In the genomic region with DNA sequence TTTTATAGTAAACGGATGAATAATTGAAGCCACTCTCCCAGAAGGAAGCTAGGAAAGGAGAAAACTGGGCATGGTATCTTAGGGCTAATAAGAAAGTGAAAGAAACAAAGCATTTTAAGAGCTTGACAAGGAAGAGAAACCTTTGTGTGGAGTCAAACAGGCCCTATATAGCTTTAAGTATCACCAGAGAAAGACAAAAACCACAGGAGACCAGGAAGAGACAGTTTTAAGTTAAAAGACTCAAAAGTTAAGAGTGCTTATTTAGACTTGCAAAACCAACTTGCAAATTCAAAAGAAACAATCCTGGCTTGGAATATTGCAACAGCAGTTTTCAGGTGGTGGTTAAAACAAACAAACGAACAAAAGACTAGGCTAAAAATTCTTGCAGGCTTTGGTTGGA, we compare ENCODE assay signal across 12 cellular contexts. TPM values are rescaled to one million over a fixed set of nuclear protein-coding genes. Genes with fewer than 3 reads are reported as not detected.
DNase-seq lines count a peak whose midpoint lies in the region; ATAC-seq and TF ChIP-seq lines count a peak whose summit lies in the region.
"Had no signal": no experiment of that assay in that cellular context is flagged by ENCODE, and none has a peak within 500 bp of the region (broad histone marks: within the 10 kb centered on the region; RNA-seq: fewer than 3 reads in every experiment).

No MANE protein-coding gene starts in this region.

- CTCF ChIA-PET in SK-N-SH (lab: Yijun Ruan, JAX), result interaction anchor here (0.6 to 3.1 kb wide), 16 partner anchors 9 to 343 kb away, joined by 3 to 40 read pairs (median 6); a partner anchor contains a TSS

- no peak overlapping the region for H3K18ac ChIP-seq in trophoblast cell (ENCODE audit: low read length)

- H4K12ac ChIP-seq in trophoblast cell (ENCODE audit: low read depth, low read length), result no peak overlapping the region

- H3K4ac ChIP-seq in trophoblast cell (ENCODE audit: low read depth, low read length), result no peak overlapping the region

- H3K9me2 ChIP-seq in SK-N-SH, result no peaks in the 10 kb centered on the region

- H2BK5ac ChIP-seq in trophoblast cell (ENCODE audit: low read depth, low read length, poor library complexity), result no peak overlapping the region

- no peak overlapping the region for H4K8ac ChIP-seq in trophoblast cell (ENCODE audit: low read depth, low read length)

- H2BK12ac ChIP-seq in trophoblast cell (ENCODE audit: low read length), result no peak overlapping the region

- no peak overlapping the region for H3K14ac ChIP-seq in trophoblast cell (ENCODE audit: low read length)

- peaks cover 17% of the 10 kb centered on the region for H3K79me1 ChIP-seq in trophoblast cell (ENCODE audit: low read length)

- ATAC-seq in GM21447 (IDR thresholded peaks at IDR 0.05; ENCODE audit: unreplicated experiment), result peak; percentile 45

- peak overlapping the region; percentile 88 for H3K9ac ChIP-seq in HUES64 (ENCODE audit: low read depth, low read length)
- no peak overlapping the region for H3K9ac ChIP-seq in SK-N-SH
- no peak overlapping the region for H3K9ac ChIP-seq in trophoblast cell (ENCODE audit: low read length)

- TF ChIP-seq EP300 in SK-N-SH (IDR thresholded peaks at IDR 0.05; ENCODE audit: borderline replicate concordance in 1 of 2, low read depth in 1 of 2, low read length in 1 of 2), result no peak

- H3F3A ChIP-seq in SK-N-SH (replicated peaks; ENCODE audit: insufficient read depth), result peaks cover 20% of the 10 kb centered on the region

- H2AFZ ChIP-seq in SK-N-SH (ENCODE audit: low read depth), result no peak overlapping the region
- H2AFZ ChIP-seq in trophoblast cell (ENCODE audit: insufficient read depth, low read length, poor library complexity), result no peak overlapping the region

- H3K36me3 ChIP-seq in HUES64 (ENCODE audit: insufficient read depth, low read length), result no peaks in the 10 kb centered on the region
- H3K36me3 ChIP-seq in iPS DF 6.9 (ENCODE audit: control insufficient read depth, insufficient read depth, low read length), result no peaks in the 10 kb centered on the region
- peaks cover 0 to 3% of the 10 kb centered on the region in 2 experiments for H3K36me3 ChIP-seq in SK-N-SH (replicated peaks in 1 of 2; ENCODE audit: control insufficient read depth in 1 of 2, insufficient read depth in 2 of 2, low read length in 1 of 2)
- H3K36me3 ChIP-seq in trophoblast cell (ENCODE audit: control insufficient read depth in 1 of 2, insufficient read depth in 2 of 2, low read length in 2 of 2), result peaks cover 0 to 2% of the 10 kb centered on the region in 2 experiments
- H3K36me3 ChIP-seq: MG63 had no signal

- no peaks in the 10 kb centered on the region for H3K9me3 ChIP-seq in HUES64 (ENCODE audit: insufficient read depth, low read depth, low read length)
- H3K9me3 ChIP-seq in iPS DF 6.9 (ENCODE audit: control insufficient read depth, insufficient read depth, low read length), result no peaks in the 10 kb centered on the region
- H3K9me3 ChIP-seq in SK-N-SH, result no peaks in the 10 kb centered on the region
- no peaks in the 10 kb centered on the region for H3K9me3 ChIP-seq in trophoblast cell (ENCODE audit: insufficient read depth, low read depth, low read length)
- H3K9me3 ChIP-seq: MG63 had no signal

- no peak for TF ChIP-seq RAD21 in SK-N-SH (IDR thresholded peaks at IDR 0.05; ENCODE audit: low read length)

- no peaks in the 10 kb centered on the region for H4K20me1 ChIP-seq in SK-N-SH (ENCODE audit: insufficient read depth)

- H4K91ac ChIP-seq in trophoblast cell (ENCODE audit: low read depth, low read length), result no peak overlapping the region

- no peak overlapping the region for H2AK5ac ChIP-seq in trophoblast cell (ENCODE audit: low read length)

- no peak overlapping the region for H3K4me2 ChIP-seq in SK-N-SH
- H3K4me2 ChIP-seq in trophoblast cell (ENCODE audit: low read length), result no peak overlapping the region

- peak overlapping the region; percentile 76 for H3K4me3 ChIP-seq in HUES64 (ENCODE audit: low read length)
- no peak overlapping the region for H3K4me3 ChIP-seq in iPS DF 6.9 (ENCODE audit: low read length)
- H3K4me3 ChIP-seq in SK-N-SH (ENCODE audit: low read depth in 2 of 2, low read length in 1 of 2), result no peak overlapping the region
- H3K4me3 ChIP-seq in trophoblast cell (ENCODE audit: low read depth, low read length), result no peak overlapping the region
- H3K4me3 ChIP-seq: MG63 had no signal

- no peak overlapping the region for H2BK120ac ChIP-seq in trophoblast cell (ENCODE audit: insufficient read depth, low read length, poor library complexity)

- H3K4me1 ChIP-seq in HUES64 (ENCODE audit: insufficient read depth, low read length) (peaks cover 61% of the 10 kb centered on the region), iPS DF 6.9 (ENCODE audit: control insufficient read depth, insufficient read depth, low read length) (0 out of 2 replicates have a peak, but pooled peaks cover 2% of the 10 kb centered on the region), SK-N-SH (ENCODE audit: control insufficient read depth in 1 of 2, insufficient read depth in 2 of 2, low read depth in 1 of 2, low read length in 1 of 2) (peaks cover 0 to 5% of the 10 kb centered on the region in 2 experiments; a peak in 1 of 4 replicates), trophoblast cell (ENCODE audit: control insufficient read depth in 1 of 2, insufficient read depth in 2 of 2, low read length in 2 of 2) (peaks cover 8 to 11% of the 10 kb centered on the region in 2 experiments)

- peak; percentile 51 for DNase-seq in GM10266 (ENCODE audit: extremely low spot score)
- DNase-seq in iPS DF 6.9 (ENCODE audit: low read depth, low spot score), result no peak
- DNase-seq in dermis blood vessel endothelial cell, result no peak
- no peak for DNase-seq in SK-N-SH
- no peak for DNase-seq in stimulated activated CD4-positive, alpha-beta T cell treated with anti-CD3 and anti-CD28 coated beads, Interleukin-1b, Interleukin-23, amount 100 ng/mL, for 48 hours
- no peak for DNase-seq in trophoblast cell
- DNase-seq: activated T-cell treated with anti-CD3 and anti-CD28 coated beads, Interleukin-2, amount 50 U/mL, for 48 hours; CD4-positive, CD25-positive, alpha-beta regulatory T cell; MG63; T1000 had no signal

- H3K79me2 ChIP-seq in SK-N-SH (ENCODE audit: insufficient read depth) (no peaks in the 10 kb centered on the region), trophoblast cell (ENCODE audit: control insufficient read depth, insufficient read depth, low read length, poor library complexity) (peaks cover 9% of the 10 kb centered on the region)

- WGBS in HUES64, result 12% methylated on average over 2 of the region's 2 CpGs
- WGBS in iPS DF 6.9 (ENCODE audit: insufficient coverage, insufficient read length), result no CpG with 5 or more reads among the region's 2 CpGs
- WGBS in SK-N-SH (ENCODE audit: low lambda C conversion rate), result 86% methylated on average over 2 of the region's 2 CpGs
- no CpG with 5 or more reads among the region's 2 CpGs for WGBS in trophoblast cell (ENCODE audit: extremely low coverage, insufficient coverage, insufficient read length)

- H3K27me3 ChIP-seq in HUES64 (ENCODE audit: insufficient read depth, low read length) (no peaks in the 10 kb centered on the region), iPS DF 6.9 (ENCODE audit: control insufficient read depth, insufficient read depth, low read length) (no peaks in the 10 kb centered on the region), SK-N-SH (ENCODE audit: insufficient read depth) (no peaks in the 10 kb centered on the region), trophoblast cell (ENCODE audit: insufficient read depth, low read length) (no peaks in the 10 kb centered on the region)

- POLR2A ChIA-PET in SK-N-SH (lab: Yijun Ruan, JAX), result no interaction called here

- H3K23ac ChIP-seq in trophoblast cell (ENCODE audit: low read length), result no peak overlapping the region

- peak overlapping the region; percentile 93 for H3K27ac ChIP-seq in HUES64 (ENCODE audit: low read depth, low read length)
- H3K27ac ChIP-seq in iPS DF 6.9 (ENCODE audit: low read length), result peak overlapping the region; percentile 75
- H3K27ac ChIP-seq in SK-N-SH (ENCODE audit: low read depth in 2 of 2, low read length in 1 of 2), result no peak overlapping the region
- H3K27ac ChIP-seq in trophoblast cell (ENCODE audit: low read depth, low read length), result no peak overlapping the region

- TF ChIP-seq CTCF in GM10266 (IDR thresholded peaks at IDR 0.05; ENCODE audit: control insufficient read depth, insufficient read depth, low read depth, missing control alignments) (no peak), SK-N-SH (IDR thresholded peaks at IDR 0.05) (no peak)

TF ChIP-seq in SK-N-SH, 30 proteins besides CTCF, POLR2A, EP300 and RAD21 (continues in another document):
- TF ChIP-seq EZH2phosphoT487 (IDR thresholded peaks at IDR 0.05; ENCODE audit: borderline replicate concordance, low read depth) (no peak), FOXM1 (IDR thresholded peaks at IDR 0.05; ENCODE audit: low read depth) (no peak), MXI1 (IDR thresholded peaks at IDR 0.05; ENCODE audit: low read depth, low read length) (no peak)
- TF ChIP-seq, protein P1, sequence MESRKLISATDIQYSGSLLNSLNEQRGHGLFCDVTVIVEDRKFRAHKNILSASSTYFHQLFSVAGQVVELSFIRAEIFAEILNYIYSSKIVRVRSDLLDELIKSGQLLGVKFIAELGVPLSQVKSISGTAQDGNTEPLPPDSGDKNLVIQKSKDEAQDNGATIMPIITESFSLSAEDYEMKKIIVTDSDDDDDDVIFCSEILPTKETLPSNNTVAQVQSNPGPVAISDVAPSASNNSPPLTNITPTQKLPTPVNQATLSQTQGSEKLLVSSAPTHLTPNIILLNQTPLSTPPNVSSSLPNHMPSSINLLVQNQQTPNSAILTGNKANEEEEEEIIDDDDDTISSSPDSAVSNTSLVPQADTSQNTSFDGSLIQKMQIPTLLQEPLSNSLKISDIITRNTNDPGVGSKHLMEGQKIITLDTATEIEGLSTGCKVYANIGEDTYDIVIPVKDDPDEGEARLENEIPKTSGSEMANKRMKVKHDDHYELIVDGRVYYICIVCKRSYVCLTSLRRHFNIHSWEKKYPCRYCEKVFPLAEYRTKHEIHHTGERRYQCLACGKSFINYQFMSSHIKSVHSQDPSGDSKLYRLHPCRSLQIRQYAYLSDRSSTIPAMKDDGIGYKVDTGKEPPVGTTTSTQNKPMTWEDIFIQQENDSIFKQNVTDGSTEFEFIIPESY (IDR thresholded peaks at IDR 0.05; ENCODE audit: borderline replicate concordance, low read depth), result no peak
- TF ChIP-seq, protein P2, sequence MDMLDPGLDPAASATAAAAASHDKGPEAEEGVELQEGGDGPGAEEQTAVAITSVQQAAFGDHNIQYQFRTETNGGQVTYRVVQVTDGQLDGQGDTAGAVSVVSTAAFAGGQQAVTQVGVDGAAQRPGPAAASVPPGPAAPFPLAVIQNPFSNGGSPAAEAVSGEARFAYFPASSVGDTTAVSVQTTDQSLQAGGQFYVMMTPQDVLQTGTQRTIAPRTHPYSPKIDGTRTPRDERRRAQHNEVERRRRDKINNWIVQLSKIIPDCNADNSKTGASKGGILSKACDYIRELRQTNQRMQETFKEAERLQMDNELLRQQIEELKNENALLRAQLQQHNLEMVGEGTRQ (IDR thresholded peaks at IDR 0.05; ENCODE audit: borderline replicate concordance, low read depth, low read length), result no peak

RNA-seq across cellular contexts. Expression of a gene that starts 3.4 kb away (rescaled TPM):
- 102 TPM for polyA plus RNA-seq in HUES64 (2013, experiment 1 of 2)
- polyA plus RNA-seq in HUES64 (2013, experiment 2 of 2), result 111 TPM
- 0.19 and 0.51 TPM in 2 replicates for total RNA-seq in dermis blood vessel endothelial cell
- 14.2 and 17.9 TPM in 2 replicates for polyA plus RNA-seq in SK-N-SH (2012; rRNA removed)
- 10.2 and 11.8 TPM in 2 replicates for polyA plus RNA-seq in SK-N-SH (2012; cell fraction: cytosol; rRNA removed)
- polyA plus RNA-seq in SK-N-SH (2012; cell fraction: nucleus; rRNA removed), result 22.9 and 30.0 TPM in 2 replicates
- polyA plus RNA-seq in trophoblast cell (2013), result 78.2 and 82.1 TPM in 2 replicates

Comparison
In these comparisons a context has a peak if more than half of its experiments do, and no peak if none do; other contexts are left out.
1. H3K27ac ChIP-seq: peak in HUES64 (single experiment) and iPS DF 6.9 (single experiment); none in SK-N-SH (0 of 2) and trophoblast cell (single experiment).